Comparison of ENCODE assay signal across 17 cellular contexts in the genomic region with DNA sequence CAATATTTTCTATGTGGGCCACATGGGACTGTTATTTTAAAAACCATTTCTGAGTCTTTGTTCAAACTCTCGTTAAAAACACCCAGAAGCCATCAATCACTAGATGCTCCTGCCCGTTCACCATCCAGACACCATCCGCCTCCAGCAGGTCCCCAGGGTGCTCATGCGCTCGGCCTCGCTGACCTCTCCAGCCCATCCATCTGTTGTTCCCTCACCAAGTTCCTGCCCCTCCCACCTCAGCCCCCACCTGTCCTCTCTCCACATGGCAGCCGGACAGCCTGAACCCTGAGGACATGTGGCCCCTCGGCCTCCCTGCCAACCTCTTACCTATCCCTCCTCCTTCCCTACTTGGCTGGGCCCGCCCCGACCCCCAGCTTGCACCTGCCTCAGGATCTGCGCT.
"Had no signal": no experiment of that assay in that cellular context is flagged by ENCODE, and none has a peak within 500 bp of the region (broad histone marks: within the 10 kb centered on the region; RNA-seq: fewer than 3 reads in every experiment).

No MANE protein-coding gene starts in this region.

- H3K4me3 Mint-ChIP-seq: activated CD8-positive, alpha-beta memory T cell treated with anti-CD3 and anti-CD28 coated beads, Interleukin-2, amount 10 ng/mL, durations not matched to agents 7 days and 5 days; activated naive CD4-positive, alpha-beta T cell treated with anti-CD3 and anti-CD28 coated beads for 36 hours; effector memory CD8-positive, alpha-beta T cell had no signal

- H3K27ac Mint-ChIP-seq: activated CD8-positive, alpha-beta memory T cell treated with anti-CD3 and anti-CD28 coated beads, Interleukin-2, amount 10 ng/mL, durations not matched to agents 7 days and 5 days; activated naive CD4-positive, alpha-beta T cell treated with anti-CD3 and anti-CD28 coated beads for 36 hours; activated T-helper 2 cell treated with anti-CD3 and anti-CD28 coated beads, Interferon-gamma antibody, Interleukin-2, Interleukin-4, amounts not matched to agents 10 μg/mL and 5 μg/mL and 100 μg/mL, durations not matched to agents 14 hours and 24 hours and 36 hours; progenitor cell of endocrine pancreas had no signal

- H3K27ac ChIP-seq: right atrium auricular region, thoracic aorta, upper lobe of left lung, VCaP had no signal

- DNase-seq: activated CD4-positive, alpha-beta T cell treated with anti-CD3 and anti-CD28 coated beads for 1 hour; activated CD4-positive, alpha-beta T cell treated with anti-CD3 and anti-CD28 coated beads, Interleukin-2, amount 50 U/mL, for 48 hours; activated CD8-positive, alpha-beta memory T cell treated with anti-CD3 and anti-CD28 coated beads, Interleukin-2, amount 10 ng/mL, durations not matched to agents 7 days and 5 days; activated naive CD4-positive, alpha-beta T cell treated with anti-CD3 and anti-CD28 coated beads for 36 hours; effector memory CD8-positive, alpha-beta T cell; hippocampal formation; mammary epithelial cell; small intestine; stimulated activated CD4-positive, alpha-beta T cell treated with anti-CD3 and anti-CD28 coated beads, Interleukin-15, amount 100 ng/mL, for 24 hours; stimulated activated CD4-positive, alpha-beta T cell treated with anti-CD3 and anti-CD28 coated beads, Interleukin-2, amount 100 ng/mL, for 48 hours; T-helper 2 cell; upper lobe of left lung had no signal

- H3K9me3 ChIP-seq: right atrium auricular region, thoracic aorta, upper lobe of left lung had no signal

- H3K4me3 ChIP-seq: right atrium auricular region, thoracic aorta, upper lobe of left lung had no signal

- H3K27me3 ChIP-seq: right atrium auricular region, upper lobe of left lung had no signal

- H3K4me1 ChIP-seq: right atrium auricular region, upper lobe of left lung had no signal

- H3K4me1 Mint-ChIP-seq: activated CD8-positive, alpha-beta memory T cell treated with anti-CD3 and anti-CD28 coated beads, Interleukin-2, amount 10 ng/mL, durations not matched to agents 7 days and 5 days had no signal

- ATAC-seq: activated CD8-positive, alpha-beta memory T cell treated with anti-CD3 and anti-CD28 coated beads, Interleukin-2, amount 10 ng/mL, durations not matched to agents 7 days and 5 days; effector memory CD8-positive, alpha-beta T cell had no signal

- H3K9me3 Mint-ChIP-seq: activated naive CD4-positive, alpha-beta T cell treated with anti-CD3 and anti-CD28 coated beads for 36 hours; activated T-helper 2 cell treated with anti-CD3 and anti-CD28 coated beads, Interferon-gamma antibody, Interleukin-2, Interleukin-4, amounts not matched to agents 10 μg/mL and 5 μg/mL and 100 μg/mL, durations not matched to agents 14 hours and 24 hours and 36 hours; effector memory CD8-positive, alpha-beta T cell had no signal

- H3K27me3 Mint-ChIP-seq: activated CD8-positive, alpha-beta memory T cell treated with anti-CD3 and anti-CD28 coated beads, Interleukin-2, amount 10 ng/mL, durations not matched to agents 7 days and 5 days; effector memory CD8-positive, alpha-beta T cell; progenitor cell of endocrine pancreas had no signal
